8 cellular contexts compared by ENCODE assay signal in genomic region chr1:94045465-94046056, GRCh38.
A peak's percentile ranks its signal among the peaks of the same experiment; 100 is the strongest.
DNase-seq lines count a peak whose midpoint lies in the region; ATAC-seq, FAIRE-seq and TF ChIP-seq lines count a peak whose summit lies in the region.

No MANE protein-coding gene starts in this region.

- no peaks in the 10 kb centered on the region for H3K79me2 ChIP-seq in neural progenitor cell (ENCODE audit: low read depth)

- no peaks in the 10 kb centered on the region for H4K20me1 ChIP-seq in neural progenitor cell (ENCODE audit: low read depth)

- H3K4me3 ChIP-seq in NT2/D1 (ENCODE audit: insufficient read length, low read depth): no peak overlapping the region
- H3K4me3 ChIP-seq in neural progenitor cell: no peak overlapping the region

- FAIRE-seq in H54 (lab: Jason Lieb, UNC): peak; percentile 67

- peak; percentile 31 for DNase-seq in CD1c-positive myeloid dendritic cell (ENCODE audit: extremely low spot score)
- peak; percentile 77 for DNase-seq in H54 (ENCODE audit: insufficient read length, low spot score)
- peak; percentile 87 for DNase-seq in NT2/D1 (ENCODE audit: low read depth, low spot score)
- DNase-seq in activated naive CD4-positive, alpha-beta T cell treated with anti-CD3 and anti-CD28 coated beads, Interleukin-2, amount 10 ng/mL, durations not matched to agents 7 days and 5 days: peak; percentile 55
- peak; percentile 61 for DNase-seq in globus pallidus (ENCODE audit: low spot score)
- peak; percentile 91 for DNase-seq in neural progenitor cell (ENCODE audit: low spot score)
- peak; percentile 90 for DNase-seq in ureter (ENCODE audit: low spot score)

- H3K9me3 ChIP-seq in NT2/D1 (ENCODE audit: insufficient read depth, low read length) (no peaks in the 10 kb centered on the region), neural progenitor cell (ENCODE audit: low read depth) (no peaks in the 10 kb centered on the region)

- peak overlapping the region; percentile 67 for H2AFZ ChIP-seq in neural progenitor cell (replicated peaks)

- H3K9ac ChIP-seq in NT2/D1 (ENCODE audit: insufficient read length, low read depth) (no peak overlapping the region), neural progenitor cell (no peak overlapping the region)

- peak overlapping the region; percentile 2 for H3K4me2 ChIP-seq in neural progenitor cell

- H3K36me3 Mint-ChIP-seq in activated naive CD4-positive, alpha-beta T cell treated with anti-CD3 and anti-CD28 coated beads, Interleukin-2, amount 10 ng/mL, durations not matched to agents 7 days and 5 days: no peaks in the 10 kb centered on the region
- no peaks in the 10 kb centered on the region for H3K36me3 Mint-ChIP-seq in neural progenitor cell

- H3K27me3 ChIP-seq in NT2/D1 (ENCODE audit: insufficient read depth, insufficient read length): no peaks in the 10 kb centered on the region
- no peaks in the 10 kb centered on the region for H3K27me3 ChIP-seq in neural progenitor cell

- TF ChIP-seq POLR2A in H54 (IDR thresholded peaks at IDR 0.05; ENCODE audit: low read depth, low read length): no peak

- peaks cover 6% of the 10 kb centered on the region for H3K4me1 Mint-ChIP-seq in activated naive CD4-positive, alpha-beta T cell treated with anti-CD3 and anti-CD28 coated beads, Interleukin-2, amount 10 ng/mL, durations not matched to agents 7 days and 5 days
- peaks cover 29% of the 10 kb centered on the region for H3K4me1 Mint-ChIP-seq in neural progenitor cell

- peaks cover 12% of the 10 kb centered on the region for H3K4me1 ChIP-seq in NT2/D1 (ENCODE audit: insufficient read depth, insufficient read length)
- H3K4me1 ChIP-seq in neural progenitor cell: peaks cover 18% of the 10 kb centered on the region

- peaks cover 16% of the 10 kb centered on the region for H3F3A ChIP-seq in neural progenitor cell (ENCODE audit: low read depth)

- H3K27ac Mint-ChIP-seq in activated naive CD4-positive, alpha-beta T cell treated with anti-CD3 and anti-CD28 coated beads, Interleukin-2, amount 10 ng/mL, durations not matched to agents 7 days and 5 days: no peak overlapping the region
- no peak overlapping the region for H3K27ac Mint-ChIP-seq in neural progenitor cell

- H3K27ac ChIP-seq in neural progenitor cell: no peak overlapping the region

- H3K27me3 Mint-ChIP-seq in activated naive CD4-positive, alpha-beta T cell treated with anti-CD3 and anti-CD28 coated beads, Interleukin-2, amount 10 ng/mL, durations not matched to agents 7 days and 5 days: peaks cover 33% of the 10 kb centered on the region
- H3K27me3 Mint-ChIP-seq in neural progenitor cell (ENCODE audit: insufficient read depth, low read depth): peaks cover 3% of the 10 kb centered on the region

- CTCF ChIA-PET in activated naive CD4-positive, alpha-beta T cell treated with anti-CD3 and anti-CD28 coated beads, Interleukin-2, amount 10 ng/mL, durations not matched to agents 7 days and 5 days (lab: Charles Lee): interaction anchor here (0.7 to 11.8 kb wide), 20 partner anchors 9 to 759 kb away, joined by 3 to 159 read pairs (median 4); no protein-coding TSS in a partner anchor

- no peaks in the 10 kb centered on the region for H3K9me3 Mint-ChIP-seq in activated naive CD4-positive, alpha-beta T cell treated with anti-CD3 and anti-CD28 coated beads, Interleukin-2, amount 10 ng/mL, durations not matched to agents 7 days and 5 days
- no peaks in the 10 kb centered on the region for H3K9me3 Mint-ChIP-seq in neural progenitor cell

- ATAC-seq in HG03571 (IDR thresholded peaks at IDR 0.05; ENCODE audit: unreplicated experiment): no peak

- TF ChIP-seq CTCF in neural progenitor cell (IDR thresholded peaks at IDR 0.05): peak; percentile 77

- H3K36me3 ChIP-seq in NT2/D1 (ENCODE audit: insufficient read depth, insufficient read length, low read length) (no peaks in the 10 kb centered on the region), neural progenitor cell (no peaks in the 10 kb centered on the region)

- no peak overlapping the region for H3K4me3 Mint-ChIP-seq in activated naive CD4-positive, alpha-beta T cell treated with anti-CD3 and anti-CD28 coated beads, Interleukin-2, amount 10 ng/mL, durations not matched to agents 7 days and 5 days
- H3K4me3 Mint-ChIP-seq in neural progenitor cell: no peak overlapping the region

Comparison
In these comparisons a context has a peak if more than half of its experiments do, and no peak if none do; other contexts are left out.
1. DNase-seq: peak in every context shown above with its lines; median percentile 91 in neural progenitor cell; 90 in ureter; 87 in NT2/D1; 77 in H54; 61 in globus pallidus; 55 in activated naive CD4-positive, alpha-beta T cell treated with anti-CD3 and anti-CD28 coated beads, Interleukin-2, amount 10 ng/mL, durations not matched to agents 7 days and 5 days; 31 in CD1c-positive myeloid dendritic cell.